Comparison of ENCODE assay signal across 28 cellular contexts in genomic region chr10:10223129-10223528, GRCh38.
"Had no signal": no experiment of that assay in that cellular context is flagged by ENCODE, and none has a peak within 500 bp of the region (broad histone marks: within the 10 kb centered on the region; RNA-seq: fewer than 3 reads in every experiment).

No MANE protein-coding gene starts in this region.

- H3K9me3 ChIP-seq: MG63 had no signal

- ATAC-seq: activated T-helper 17 cell treated with anti-CD3 and anti-CD28 coated beads, Interleukin-2, amount 50 U/mL, for 72 hours; Panc1; Right ventricle myocardium inferior; T-cell had no signal

- H3K27ac ChIP-seq: KMS-11, SK-N-MC had no signal

- H3K4me3 Mint-ChIP-seq: activated B cell treated with CpG ODN at 0.5 μM for 24 hours; activated CD4-positive, alpha-beta memory T cell treated with anti-CD3 and anti-CD28 coated beads, Interleukin-2, amount 10 ng/mL, durations not matched to agents 7 days and 5 days; activated naive CD4-positive, alpha-beta T cell treated with anti-CD3 and anti-CD28 coated beads for 36 hours; activated naive CD8-positive, alpha-beta T cell; activated T-helper 17 cell treated with anti-CD3 and anti-CD28 coated beads, Interleukin-2, amount 50 U/mL, for 72 hours; T-cell had no signal

- H3K36me3 ChIP-seq: MG63 had no signal

- H3K27ac Mint-ChIP-seq: activated B cell treated with CpG ODN at 0.5 μM for 24 hours; activated CD4-positive, alpha-beta memory T cell treated with anti-CD3 and anti-CD28 coated beads, Interleukin-2, amount 10 ng/mL, durations not matched to agents 7 days and 5 days; activated naive CD4-positive, alpha-beta T cell treated with anti-CD3 and anti-CD28 coated beads for 36 hours; activated naive CD8-positive, alpha-beta T cell; activated T-helper 17 cell treated with anti-CD3 and anti-CD28 coated beads, Interleukin-2, amount 50 U/mL, for 72 hours; T-cell had no signal

- H3K4me3 ChIP-seq: MG63, SK-N-MC had no signal

- H3K27me3 ChIP-seq: MG63 had no signal

- H3K9me3 Mint-ChIP-seq: activated CD4-positive, alpha-beta memory T cell treated with anti-CD3 and anti-CD28 coated beads, Interleukin-2, amount 10 ng/mL, durations not matched to agents 7 days and 5 days; activated naive CD4-positive, alpha-beta T cell treated with anti-CD3 and anti-CD28 coated beads for 36 hours; T-cell had no signal

- H3K36me3 Mint-ChIP-seq: activated naive CD8-positive, alpha-beta T cell; T-cell had no signal

- H3K9ac ChIP-seq: KMS-11 had no signal

- H3K4me2 ChIP-seq: KMS-11 had no signal

- DNase-seq: activated B cell treated with CpG ODN at 0.5 μM for 24 hours; activated CD4-positive, alpha-beta memory T cell treated with anti-CD3 and anti-CD28 coated beads, Interleukin-2, amount 10 ng/mL, durations not matched to agents 7 days and 5 days; activated CD4-positive, alpha-beta T cell treated with anti-CD3 and anti-CD28 coated beads, Interleukin-2, amount 50 U/mL, for 1 hour; activated gamma-delta T cell; activated naive CD4-positive, alpha-beta T cell treated with anti-CD3 and anti-CD28 coated beads for 36 hours; activated T-cell treated with anti-CD3 and anti-CD28 coated beads for 4 hours; activated T-cell treated with anti-CD3 and anti-CD28 coated beads, Interleukin-2, amount 50 U/mL, for 48 hours; MV-4-11; NCI-H1092 treated with DMSO at 0.1 percent for 48 hours; NCI-H1417 treated with DMSO at 0.1 percent for 48 hours; NCI-H1694; NCI-H2029 treated with DMSO at 0.1 percent for 48 hours; NCI-H345; NCI-H510A; NCI-H526 treated with DMSO at 0.1 percent for 48 hours; NCI-H82; NK-92 treated with Interleukin-12 subunit alpha and Interleukin-12 subunit beta, amount 100 ng/mL, for 24 hours; OCI-M1; RPMI8226; T-cell; T-helper 2 cell had no signal

- H3K27me3 Mint-ChIP-seq: activated B cell treated with CpG ODN at 0.5 μM for 24 hours; activated CD4-positive, alpha-beta memory T cell treated with anti-CD3 and anti-CD28 coated beads, Interleukin-2, amount 10 ng/mL, durations not matched to agents 7 days and 5 days; activated T-helper 17 cell treated with anti-CD3 and anti-CD28 coated beads, Interleukin-2, amount 50 U/mL, for 72 hours had no signal

- H3K4me1 Mint-ChIP-seq: activated B cell treated with CpG ODN at 0.5 μM for 24 hours; activated CD4-positive, alpha-beta memory T cell treated with anti-CD3 and anti-CD28 coated beads, Interleukin-2, amount 10 ng/mL, durations not matched to agents 7 days and 5 days; activated T-helper 17 cell treated with anti-CD3 and anti-CD28 coated beads, Interleukin-2, amount 50 U/mL, for 72 hours; T-cell had no signal
